In the genomic region with DNA sequence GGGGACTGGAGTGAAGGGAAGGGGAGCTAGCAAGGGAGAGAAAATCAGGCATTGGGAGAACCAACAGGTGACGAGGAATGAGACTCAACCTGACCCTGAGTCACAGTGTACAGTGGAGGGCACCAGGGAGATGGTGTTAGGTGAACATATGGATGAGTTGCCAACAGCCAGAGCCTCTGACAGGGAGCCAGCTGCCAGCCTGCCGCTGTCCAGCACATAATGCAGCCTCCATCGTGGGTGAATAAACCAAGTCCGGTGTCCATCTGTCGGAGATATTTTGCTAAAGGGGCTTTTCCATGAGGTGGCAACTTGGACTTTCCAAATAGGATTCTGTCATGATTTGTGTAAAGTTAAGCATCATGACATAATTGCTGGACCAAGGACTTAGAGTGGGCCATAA, we compare ENCODE assay signal across 17 cellular contexts.
DNase-seq lines count a peak whose midpoint lies in the region; ATAC-seq, FAIRE-seq and TF ChIP-seq lines count a peak whose summit lies in the region.
"Had no signal": no experiment of that assay in that cellular context is flagged by ENCODE, and none has a peak within 500 bp of the region (broad histone marks: within the 10 kb centered on the region; RNA-seq: fewer than 3 reads in every experiment).

No MANE protein-coding gene starts in this region.

- TF ChIP-seq CTCF in spleen (IDR thresholded peaks at IDR 0.05 in 8 of 11, conservative IDR thresholded peaks at IDR 0.05 in 3 of 11) (no peak), progenitor cell of endocrine pancreas (IDR thresholded peaks at IDR 0.05; ENCODE audit: unreplicated experiment) (no peak)

- no peak overlapping the region for H3K4me3 Mint-ChIP-seq in progenitor cell of endocrine pancreas (ENCODE audit: low read depth)
- H3K4me3 Mint-ChIP-seq: CD8-positive, alpha-beta T cell had no signal

- peak; percentile 1 for DNase-seq in DMS 273 treated with DMSO at 0.1 percent for 48 hours (lab: John Stamatoyannopoulos, UW)
- DNase-seq in HTR-8/SVneo (ENCODE audit: insufficient read length, low spot score), result no peak
- DNase-seq in astrocyte of the hippocampus (ENCODE audit: low read depth, low spot score), result peak; percentile 19
- peak; percentile 38 for DNase-seq in spleen
- DNase-seq in progenitor cell of endocrine pancreas (ENCODE audit: low spot score, unreplicated experiment), result no peak
- no peak for DNase-seq in HuH-7.5 (ENCODE audit: low spot score)
- DNase-seq: BE2C; CD8-positive, alpha-beta T cell; COR-L47; DMS53; GF-D8; HCEC 1CT had no signal

- intact Hi-C loops in spleen (cut with DNase I; ENCODE audit: low total_unique reads), result no loop called here

- H3K4me1 ChIP-seq in spleen, result no peaks in the 10 kb centered on the region
- H3K4me1 ChIP-seq: A549, BE2C had no signal

- no peaks in the 10 kb centered on the region for H3K27me3 ChIP-seq in spleen (replicated peaks in 1 of 7)
- H3K27me3 ChIP-seq: BE2C had no signal

- peaks cover 0 to 8% (median 0%) of the 10 kb centered on the region in 8 donors for H3K9me3 ChIP-seq in spleen
- H3K9me3 ChIP-seq: A549, BE2C had no signal

- peak; percentile 40 for FAIRE-seq in HTR-8/SVneo (lab: Jason Lieb, UNC)
- FAIRE-seq: A549, D721Med, GM19239 had no signal

- no peaks in the 10 kb centered on the region for H3K9me3 Mint-ChIP-seq in progenitor cell of endocrine pancreas (ENCODE audit: low read depth)
- H3K9me3 Mint-ChIP-seq: CD8-positive, alpha-beta T cell had no signal

- ATAC-seq in HG03457 (IDR thresholded peaks at IDR 0.05; ENCODE audit: unreplicated experiment), result no peak
- ATAC-seq: A549; CD8-positive, alpha-beta T cell had no signal

- no peak overlapping the region for H3K4me3 ChIP-seq in spleen
- H3K4me3 ChIP-seq: A549 had no signal

- no peaks in the 10 kb centered on the region for H3K36me3 Mint-ChIP-seq in progenitor cell of endocrine pancreas (ENCODE audit: insufficient read depth)
- H3K36me3 Mint-ChIP-seq: CD8-positive, alpha-beta T cell had no signal

- peaks cover 11% of the 10 kb centered on the region for H3K27me3 Mint-ChIP-seq in progenitor cell of endocrine pancreas

- TF ChIP-seq POLR2A in spleen (IDR thresholded peaks at IDR 0.05), result no peak

- H3K27ac Mint-ChIP-seq in progenitor cell of endocrine pancreas, result no peak overlapping the region
- H3K27ac Mint-ChIP-seq: CD8-positive, alpha-beta T cell had no signal

- 85 to 93% (median 90%) methylated on average over 5 of the region's 5 CpGs for WGBS in spleen, 5 donors

- H3K36me3 ChIP-seq in spleen, result no peaks in the 10 kb centered on the region
- H3K36me3 ChIP-seq: BE2C had no signal

- H3K4me1 Mint-ChIP-seq in progenitor cell of endocrine pancreas (ENCODE audit: low read depth), result no peaks in the 10 kb centered on the region

- no peak overlapping the region for H3K27ac ChIP-seq in spleen
- H3K27ac ChIP-seq: A549, C4-2B had no signal

Comparison
In these comparisons a context has a peak if more than half of its experiments do, and no peak if none do; other contexts are left out.
1. DNase-seq: peak in DMS 273 treated with DMSO at 0.1 percent for 48 hours (single experiment), astrocyte of the hippocampus (single experiment) and spleen (single experiment); none in HTR-8/SVneo (single experiment), progenitor cell of endocrine pancreas (single experiment) and HuH-7.5 (single experiment).